ENCODE assay signal across 8 cellular contexts in the genomic region with DNA sequence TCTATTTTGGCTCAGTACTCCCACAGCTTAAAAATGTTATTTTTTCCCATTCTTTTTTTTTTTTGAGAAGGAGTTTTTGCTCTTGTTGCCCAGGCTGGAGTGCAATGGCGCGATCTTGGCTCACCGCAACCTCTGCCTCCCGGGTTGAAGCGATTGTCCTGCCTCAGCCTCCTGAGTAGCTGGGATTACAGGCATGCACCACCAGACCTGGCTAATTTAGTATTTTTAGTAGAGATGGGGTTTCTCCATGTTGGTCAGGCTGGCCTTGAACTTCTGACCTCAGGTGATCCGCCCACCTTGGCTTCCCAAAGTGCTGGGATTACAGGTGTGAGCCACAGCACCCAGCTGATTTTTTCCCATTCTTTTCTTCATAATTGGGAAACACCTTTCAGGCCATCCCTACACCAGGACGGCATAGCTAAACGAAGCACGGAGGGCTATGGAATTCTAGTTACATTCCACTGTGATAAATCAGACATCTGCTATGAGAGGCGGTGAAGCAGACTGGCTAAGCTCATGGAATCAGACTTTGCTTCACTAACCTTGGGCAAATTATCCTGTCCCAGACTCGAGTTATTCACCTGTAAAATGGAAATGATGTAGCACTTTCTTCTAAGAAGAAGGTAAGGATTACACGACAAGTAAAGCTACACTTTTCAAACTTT.
DNase-seq lines count a peak whose midpoint lies in the region; ATAC-seq, FAIRE-seq and TF ChIP-seq lines count a peak whose summit lies in the region.
"Not testable (repeated sequence)": the region's sequence is repeated elsewhere in the genome, so short reads cannot be mapped to it uniquely, and the experiment has no call there.

No MANE protein-coding gene starts in this region.

- H2BK120ac ChIP-seq in mesenchymal stem cell (ENCODE audit: low read depth, low read length): not testable (repeated sequence)

- RAD21 ChIA-PET in HCT116 (lab: Charles Lee; ENCODE audit: low non-redundant PET in 1 of 2, low total read pairs in 2 of 2, uncharacterized antibody in 2 of 2, unreplicated experiment in 2 of 2): interaction anchor here in 1 of 2 experiments (0.7 kb wide), 1 partner anchor 10 kb away, joined by 3 read pairs; no protein-coding TSS in a partner anchor

- not testable (repeated sequence) for H4K20me1 ChIP-seq in HCT116 (ENCODE audit: insufficient read depth); PC-3 (ENCODE audit: low read length)

- not testable (repeated sequence) for H3K14ac ChIP-seq in mesenchymal stem cell (ENCODE audit: low read length in 2 of 2)

- not testable (repeated sequence) for TF ChIP-seq RAD21 in HCT116 (IDR thresholded peaks at IDR 0.05; ENCODE audit: low read depth)

- not testable (repeated sequence) for H3K9me3 ChIP-seq in HCT116 (ENCODE audit: control insufficient read depth in 1 of 2, insufficient read depth in 1 of 2, low read depth in 1 of 2, low read length in 2 of 2); PC-3 (ENCODE audit: low read length); cardiac muscle cell (ENCODE audit: low read depth); mesenchymal stem cell (ENCODE audit: control insufficient read depth, low read length)

- DNase-seq in Caki2 (ENCODE audit: low read depth): peak; percentile 74
- DNase-seq in HCT116 (ENCODE audit: low read depth, low spot score): peak; percentile 21
- peak; percentile 76 for DNase-seq in PC-3
- DNase-seq in WTC11 (ENCODE audit: low spot score): not testable (repeated sequence)
- peak; percentile 83 for DNase-seq in choroid plexus epithelial cell (ENCODE audit: low read depth)
- peak; percentile 17 to 75 for DNase-seq in cardiac muscle cell (ENCODE audit: low read depth in 1 of 2, low spot score in 1 of 2)
- DNase-seq in mesenchymal stem cell: peak; percentile 60
- DNase-seq in urothelium cell line (ENCODE audit: low spot score): peak; percentile 81

- FAIRE-seq in urothelium cell line (lab: Jason Lieb, UNC): not testable (repeated sequence)

- H3K27me3 ChIP-seq in HCT116 (ENCODE audit: insufficient read depth, low read length); PC-3 (ENCODE audit: low read length); cardiac muscle cell; mesenchymal stem cell (ENCODE audit: control insufficient read depth in 1 of 2, insufficient read depth in 1 of 2, low read length in 2 of 2): not testable (repeated sequence)

- not testable (repeated sequence) for H2AK5ac ChIP-seq in mesenchymal stem cell (ENCODE audit: low read length, severe bottlenecking)

- not testable (repeated sequence) for BruUV-seq in HCT116 (replicated peaks; lab: Mats Ljungman, UMichigan); PC-3 (replicated peaks; lab: Mats Ljungman, UMichigan)

- H3K27ac Mint-ChIP-seq in WTC11: not testable (repeated sequence)

- H2BK12ac ChIP-seq in mesenchymal stem cell (ENCODE audit: low read length in 2 of 2): not testable (repeated sequence)

- ATAC-seq in HCT116 (peak; percentile 97), PC-3 (peak; percentile 95), WTC11 (peak; percentile 72)

- H3K4me3 ChIP-seq in HCT116 (replicated peaks in 1 of 2; ENCODE audit: low read depth in 1 of 2, low read length in 2 of 2): peak overlapping the region in 1 of 2 experiments; percentile 14; a peak in 1 of 4 replicates
- H3K4me3 ChIP-seq in PC-3 (ENCODE audit: low read length); choroid plexus epithelial cell (ENCODE audit: low read depth, low read length); cardiac muscle cell; mesenchymal stem cell (ENCODE audit: insufficient read depth in 1 of 2, low read depth in 1 of 2, low read length in 2 of 2): not testable (repeated sequence)

- not testable (repeated sequence) for H3F3A ChIP-seq in PC-3 (ENCODE audit: low read length, unreplicated experiment)

- not testable (repeated sequence) for H3K9me3 Mint-ChIP-seq in WTC11

- H3K9me2 ChIP-seq in HCT116 (ENCODE audit: insufficient read depth); PC-3 (replicated peaks; ENCODE audit: low read length): not testable (repeated sequence)

- not testable (repeated sequence) for TF ChIP-seq POLR2A in HCT116 (IDR thresholded peaks at IDR 0.05; ENCODE audit: borderline replicate concordance, extremely low read depth, insufficient read depth, insufficient read length)

- not testable (repeated sequence) for H3K36me3 Mint-ChIP-seq in WTC11

- not testable (repeated sequence) for H4K8ac ChIP-seq in mesenchymal stem cell (ENCODE audit: low read length)

- not testable (repeated sequence) for H3K4me3 Mint-ChIP-seq in WTC11

- H2AFZ ChIP-seq in HCT116 (ENCODE audit: low read depth, low read length, poor library complexity, severe bottlenecking) (peak overlapping the region; percentile 99), PC-3 (ENCODE audit: low read length) (peak overlapping the region; percentile 38; the same call in 1 of the 2 replicates)
- not testable (repeated sequence) for H2AFZ ChIP-seq in mesenchymal stem cell (ENCODE audit: low read depth, low read length)

- H3K79me2 ChIP-seq in HCT116 (ENCODE audit: insufficient read depth, low read length); PC-3 (ENCODE audit: low read length): not testable (repeated sequence)

- peak overlapping the region; percentile 2; the same call in 1 of the 2 replicates for H3K9ac ChIP-seq in HCT116 (ENCODE audit: low read length)
- not testable (repeated sequence) for H3K9ac ChIP-seq in PC-3 (ENCODE audit: low read length); mesenchymal stem cell (ENCODE audit: low read length)

- H3K4ac ChIP-seq in mesenchymal stem cell (ENCODE audit: low read depth in 1 of 2, low read length in 2 of 2): not testable (repeated sequence)

- in situ Hi-C loops in Caki2 (cut with HindIII; ENCODE audit: low pct_unique_long_range_greater_than_20kb, low sequenced_read_pairs): not testable (repeated sequence)

- not testable (repeated sequence) for H2BK5ac ChIP-seq in mesenchymal stem cell (ENCODE audit: low read depth, low read length, poor library complexity, severe bottlenecking)

- H3K27me3 Mint-ChIP-seq in WTC11 (ENCODE audit: low read depth): not testable (repeated sequence)

- POLR2A ChIA-PET in HCT116 (lab: Charles Lee) (interaction anchor here (1.6 to 1.7 kb wide), 2 partner anchors 10 to 69 kb away, joined by 7 to 8 read pairs; a partner anchor contains a TSS), PC-3 (lab: Charles Lee; ENCODE audit: unreplicated experiment) (interaction anchor here (0.6 kb wide), 1 partner anchor 744 kb away, joined by 3 read pairs; no protein-coding TSS in a partner anchor), WTC11 (lab: Charles Lee) (interaction anchor here (0.8 to 1.0 kb wide), 2 partner anchors 69 to 71 kb away, joined by 3 to 6 read pairs; a partner anchor contains a TSS)

- peaks cover 10 to 19% of the 10 kb centered on the region in 2 experiments; a peak in 3 of 4 replicates for H3K4me1 ChIP-seq in HCT116 (ENCODE audit: control insufficient read depth in 1 of 2, insufficient read depth in 2 of 2, low read length in 2 of 2)
- not testable (repeated sequence) for H3K4me1 ChIP-seq in PC-3 (ENCODE audit: insufficient read depth, low read length); cardiac muscle cell (ENCODE audit: low read depth); mesenchymal stem cell (ENCODE audit: control insufficient read depth, insufficient read depth, low read depth, low read length)

- H3K4me1 Mint-ChIP-seq in WTC11: peaks cover 20% of the 10 kb centered on the region

- 29% methylated on average over 8 of the region's 12 CpGs for WGBS in mesenchymal stem cell

- H3K23ac ChIP-seq in mesenchymal stem cell (ENCODE audit: low read length in 2 of 2): not testable (repeated sequence)

- H3K27ac ChIP-seq in HCT116 (ENCODE audit: low read depth, low read length); PC-3 (ENCODE audit: low read length); cardiac muscle cell: not testable (repeated sequence)
- H3K27ac ChIP-seq in mesenchymal stem cell (ENCODE audit: low read length, poor library complexity, severe bottlenecking): peak overlapping the region; percentile 95

- H4K91ac ChIP-seq in mesenchymal stem cell (ENCODE audit: low read length): not testable (repeated sequence)

- H3K18ac ChIP-seq in mesenchymal stem cell (ENCODE audit: low read depth in 1 of 2, low read length in 2 of 2): not testable (repeated sequence)

- not testable (repeated sequence) for TF ChIP-seq CTCF in HCT116 (IDR thresholded peaks at IDR 0.05 in 2 of 3, conservative IDR thresholded peaks at IDR 0.05 in 1 of 3; ENCODE audit: borderline replicate concordance in 1 of 3, insufficient read depth in 1 of 3, low read depth in 2 of 3, low read length in 2 of 3); PC-3 (conservative IDR thresholded peaks at IDR 0.05; ENCODE audit: low read depth, low read length); WTC11 (IDR thresholded peaks at IDR 0.05); choroid plexus epithelial cell (conservative IDR thresholded peaks at IDR 0.05; ENCODE audit: low read depth, low read length); cardiac muscle cell (IDR thresholded peaks at IDR 0.05; ENCODE audit: low read depth, low read length)

- not testable (repeated sequence) for H3K79me1 ChIP-seq in mesenchymal stem cell (replicated peaks; ENCODE audit: low read length, poor library complexity, severe bottlenecking)

- peak overlapping the region; percentile 61 for H3K4me2 ChIP-seq in HCT116 (ENCODE audit: low read length)
- 0 out of 2 replicates have a peak overlapping the region, but pooled peaks have one; percentile 28 for H3K4me2 ChIP-seq in PC-3 (ENCODE audit: low read length)
- H3K4me2 ChIP-seq in mesenchymal stem cell (ENCODE audit: low read length, poor library complexity, severe bottlenecking): not testable (repeated sequence)

- CTCF ChIA-PET in HCT116 (lab: Charles Lee): interaction anchor here (1.2 kb wide), 1 partner anchor 10 kb away, joined by 4 read pairs; no protein-coding TSS in a partner anchor
- CTCF ChIA-PET in PC-3 (lab: Charles Lee): not testable (repeated sequence)
- CTCF ChIA-PET in WTC11 (lab: Charles Lee): interaction anchor here (0.5 kb wide), 1 partner anchor 1562 kb away, joined by 5 read pairs; no protein-coding TSS in a partner anchor

- H2BK15ac ChIP-seq in mesenchymal stem cell (ENCODE audit: low read depth, poor library complexity, severe bottlenecking): not testable (repeated sequence)

- not testable (repeated sequence) for H3K36me3 ChIP-seq in HCT116 (ENCODE audit: control insufficient read depth in 1 of 2, insufficient read depth in 2 of 2, low read length in 2 of 2); PC-3 (ENCODE audit: low read depth, low read length); cardiac muscle cell; mesenchymal stem cell (ENCODE audit: control insufficient read depth in 1 of 2, insufficient read depth in 2 of 2, low read depth in 1 of 2, low read length in 2 of 2)

- intact Hi-C loops in HCT116 (cut with micrococcal nuclease); PC-3 (cut with micrococcal nuclease): not testable (repeated sequence)
